Comparison of ENCODE assay signal across 8 cellular contexts in the genomic region with DNA sequence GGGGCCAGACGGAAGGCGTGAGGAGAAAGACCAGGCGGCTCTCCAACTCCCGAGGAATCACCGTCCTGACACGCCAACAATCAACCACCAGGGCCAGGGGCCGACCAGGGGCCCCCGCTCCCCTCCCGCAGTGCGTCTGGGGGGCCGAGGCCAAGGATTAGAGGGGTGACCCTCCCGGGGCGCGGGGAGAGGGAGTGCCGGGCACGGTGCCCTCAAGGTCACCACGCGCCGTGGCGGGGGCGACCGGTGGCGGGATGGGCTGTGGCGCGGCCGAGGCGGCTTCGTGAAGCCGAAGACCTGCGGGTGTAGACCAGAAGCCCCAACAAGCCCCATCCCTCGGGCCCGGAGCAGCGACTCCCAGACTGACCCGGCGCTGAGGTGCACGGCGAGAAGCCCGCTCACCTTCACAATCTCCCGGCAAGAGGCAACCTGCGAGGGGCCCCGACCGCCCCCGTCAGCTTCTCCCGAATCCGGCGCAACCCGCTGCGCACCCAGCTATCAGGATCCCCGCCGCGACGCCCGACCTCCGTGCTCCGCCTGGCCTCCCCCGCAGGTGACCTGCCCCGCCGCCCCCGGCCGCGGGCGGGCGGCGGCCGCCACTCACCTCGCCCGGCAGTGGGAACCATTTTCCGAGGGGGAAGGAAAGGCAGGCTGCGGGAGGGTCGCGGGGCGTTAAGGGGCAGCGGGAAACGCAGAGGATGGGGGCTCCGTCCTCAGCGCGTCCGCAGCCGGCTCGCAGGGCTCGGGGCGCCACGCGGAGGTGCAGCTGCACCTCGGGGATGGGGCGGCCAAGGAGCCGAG. TPM values are rescaled to one million over a fixed set of nuclear protein-coding genes. Genes with fewer than 3 reads are reported as not detected.
A peak's percentile ranks its signal among the peaks of the same experiment; 100 is the strongest.
DNase-seq lines count a peak whose midpoint lies in the region; ATAC-seq, FAIRE-seq and TF ChIP-seq lines count a peak whose summit lies in the region.

No MANE protein-coding gene starts in this region.

- H3K27me3 Mint-ChIP-seq in activated T-helper 17 cell treated with anti-CD3 and anti-CD28 coated beads, Interleukin-2, amount 50 U/mL, for 72 hours: no peaks in the 10 kb centered on the region

- H3K27ac Mint-ChIP-seq in activated T-helper 17 cell treated with anti-CD3 and anti-CD28 coated beads, Interleukin-2, amount 50 U/mL, for 72 hours: peak overlapping the region; percentile 98

- H4K20me1 ChIP-seq in BLaER1 (peaks cover 54% of the 10 kb centered on the region), osteoblast (ENCODE audit: insufficient read depth, low read length) (peaks cover 34% of the 10 kb centered on the region)

- ATAC-seq in GM21515 (IDR thresholded peaks at IDR 0.05; ENCODE audit: unreplicated experiment): peak; percentile 1
- ATAC-seq in activated T-helper 17 cell treated with anti-CD3 and anti-CD28 coated beads, Interleukin-2, amount 50 U/mL, for 72 hours (replicated peaks): no peak

- no peak for FAIRE-seq in frontal cortex (lab: Jason Lieb, UNC)
- FAIRE-seq in urothelium cell line (lab: Jason Lieb, UNC): no peak

- DNase-seq in NCI-H526 treated with DMSO at 0.1 percent for 48 hours (lab: John Stamatoyannopoulos, UW): peak; percentile 41
- peak; percentile 22 to 46 for DNase-seq in frontal cortex (ENCODE audit: low spot score in 2 of 2)
- DNase-seq in osteoblast (ENCODE audit: insufficient read length, low spot score, missing footprints): peak; percentile 76
- DNase-seq in urothelium cell line (ENCODE audit: low spot score): peak; percentile 11
- DNase-seq in Kasumi-1 (lab: John Stamatoyannopoulos, UW): no peak

- H3K4me1 Mint-ChIP-seq in activated T-helper 17 cell treated with anti-CD3 and anti-CD28 coated beads, Interleukin-2, amount 50 U/mL, for 72 hours: peaks cover 35% of the 10 kb centered on the region

- TF ChIP-seq CTCF in osteoblast (IDR thresholded peaks at IDR 0.05; ENCODE audit: extremely low read depth, low read depth, low read length): no peak

- peaks cover 29% of the 10 kb centered on the region for H3K36me3 Mint-ChIP-seq in activated T-helper 17 cell treated with anti-CD3 and anti-CD28 coated beads, Interleukin-2, amount 50 U/mL, for 72 hours (ENCODE audit: low read depth)

- H2AFZ ChIP-seq in osteoblast (ENCODE audit: low read length): peak overlapping the region; percentile 43

- H3K9ac ChIP-seq in BLaER1: peak overlapping the region; percentile 93

- H3K9me3 ChIP-seq in BLaER1 (no peaks in the 10 kb centered on the region), osteoblast (ENCODE audit: low read depth, low read length) (no peaks in the 10 kb centered on the region)

- H3K9me3 Mint-ChIP-seq in activated T-helper 17 cell treated with anti-CD3 and anti-CD28 coated beads, Interleukin-2, amount 50 U/mL, for 72 hours: no peaks in the 10 kb centered on the region

- peak overlapping the region; percentile 96 for H3K27ac ChIP-seq in BLaER1
- peak overlapping the region; percentile 97 for H3K27ac ChIP-seq in osteoblast (ENCODE audit: low read depth, low read length)

- peak overlapping the region; percentile 97 for H3K4me2 ChIP-seq in BLaER1
- peak overlapping the region; percentile 93 for H3K4me2 ChIP-seq in osteoblast (ENCODE audit: insufficient read depth, low read length)

- peaks cover 63% of the 10 kb centered on the region for H3K79me2 ChIP-seq in osteoblast (ENCODE audit: insufficient read depth, low read length)

- H3K4me3 ChIP-seq in BLaER1 (peak overlapping the region; percentile 93), osteoblast (ENCODE audit: insufficient read depth, low read length) (peak overlapping the region; percentile 94)

- H3K4me1 ChIP-seq in BLaER1 (peaks cover 20% of the 10 kb centered on the region), osteoblast (ENCODE audit: insufficient read depth, low read length) (peaks cover 33% of the 10 kb centered on the region)

- H3K27me3 ChIP-seq in BLaER1: peaks cover 13% of the 10 kb centered on the region
- H3K27me3 ChIP-seq in osteoblast (ENCODE audit: insufficient read depth, low read length): no peaks in the 10 kb centered on the region

- H3K36me3 ChIP-seq in BLaER1 (no peaks in the 10 kb centered on the region), osteoblast (ENCODE audit: insufficient read depth, low read length) (no peaks in the 10 kb centered on the region)

- peak overlapping the region; percentile 94 for H3K4me3 Mint-ChIP-seq in activated T-helper 17 cell treated with anti-CD3 and anti-CD28 coated beads, Interleukin-2, amount 50 U/mL, for 72 hours

RNA-seq across cellular contexts. Expression of a gene that starts 0.4 kb away (rescaled TPM):
- 10 to 100 TPM; 21.1 to 27.0 TPM for total RNA-seq in activated T-helper 17 cell treated with anti-CD3 and anti-CD28 coated beads, Interleukin-2, amount 50 U/mL, for 72 hours
- total RNA-seq in frontal cortex (248 TPM), osteoblast (89.3 and 99.9 TPM in 2 replicates)

Comparison
In these comparisons a context has a peak if more than half of its experiments do, and no peak if none do; other contexts are left out.
1. DNase-seq: peak in NCI-H526 treated with DMSO at 0.1 percent for 48 hours (single experiment), frontal cortex (2 of 2), osteoblast (single experiment) and urothelium cell line (single experiment); none in Kasumi-1 (0 of 2).